Comparison of ENCODE assay signal across 25 cellular contexts in genomic region chr4:40582413-40582812, GRCh38. TPM values are rescaled to one million over a fixed set of nuclear protein-coding genes. Genes with fewer than 3 reads are reported as not detected.
"Had no signal": no experiment of that assay in that cellular context is flagged by ENCODE, and none has a peak within 500 bp of the region (broad histone marks: within the 10 kb centered on the region; RNA-seq: fewer than 3 reads in every experiment).

No MANE protein-coding gene starts in this region.

- H3K27ac ChIP-seq: brain microvascular endothelial cell, coronary artery, sigmoid colon, uterus had no signal

- DNase-seq: activated CD4-positive, alpha-beta T cell treated with anti-CD3 and anti-CD28 coated beads for 4 hours; activated CD4-positive, alpha-beta T cell treated with anti-CD3 and anti-CD28 coated beads, Interleukin-2, amount 50 U/mL, for 4 hours; activated CD8-positive, alpha-beta memory T cell treated with anti-CD3 and anti-CD28 coated beads for 24 hours; activated effector memory CD4-positive, alpha-beta T cell treated with anti-CD3 and anti-CD28 coated beads, Interleukin-2, amount 50 U/mL, for 16 hours; activated naive CD4-positive, alpha-beta T cell treated with anti-CD3 and anti-CD28 coated beads for 36 hours; activated naive CD8-positive, alpha-beta T cell treated with anti-CD3 and anti-CD28 coated beads, Interleukin-2, amount 10 ng/mL, durations not matched to agents 7 days and 5 days; amniotic stem cell; brain microvascular endothelial cell; effector memory CD8-positive, alpha-beta T cell; head of caudate nucleus; hippocampal formation; midbrain; naive thymus-derived CD4-positive, alpha-beta T cell; retina; sigmoid colon; small intestine; stimulated activated CD4-positive, alpha-beta T cell treated with anti-CD3 and anti-CD28 coated beads, Interleukin-4, amount 100 ng/mL, for 24 hours; stimulated activated naive CD8-positive, alpha-beta T cell treated with anti-CD3 and anti-CD28 coated beads, Interleukin-15, amount 100 ng/mL, for 72 hours; substantia nigra; uterus had no signal

- H3K27me3 ChIP-seq: sigmoid colon, uterus had no signal

- H3K9me3 ChIP-seq: sigmoid colon, uterus had no signal

- H3K9me3 Mint-ChIP-seq: activated naive CD4-positive, alpha-beta T cell treated with anti-CD3 and anti-CD28 coated beads for 36 hours; activated naive CD8-positive, alpha-beta T cell treated with anti-CD3 and anti-CD28 coated beads, Interleukin-2, amount 10 ng/mL, durations not matched to agents 7 days and 5 days; effector memory CD8-positive, alpha-beta T cell; naive thymus-derived CD4-positive, alpha-beta T cell; stimulated activated naive CD8-positive, alpha-beta T cell treated with anti-CD3 and anti-CD28 coated beads, Interleukin-15, amount 100 ng/mL, for 72 hours; type B pancreatic cell had no signal

- H3K27me3 Mint-ChIP-seq: progenitor cell of endocrine pancreas; stimulated activated memory B cell treated with anti-CD40 and anti-IgM and Interleukin-4, amounts not matched to agents 10 μg/mL and 1 μg/mL and 100 μg/mL, for 72 hours; type B pancreatic cell had no signal

- H3K36me3 ChIP-seq: brain microvascular endothelial cell, sigmoid colon, uterus had no signal

- H3K27ac Mint-ChIP-seq: activated naive CD4-positive, alpha-beta T cell treated with anti-CD3 and anti-CD28 coated beads for 36 hours; activated naive CD8-positive, alpha-beta T cell treated with anti-CD3 and anti-CD28 coated beads, Interleukin-2, amount 10 ng/mL, durations not matched to agents 7 days and 5 days; effector memory CD8-positive, alpha-beta T cell; naive thymus-derived CD4-positive, alpha-beta T cell; stimulated activated memory B cell treated with anti-CD40 and anti-IgM and Interleukin-4, amounts not matched to agents 10 μg/mL and 1 μg/mL and 100 μg/mL, for 72 hours had no signal

- H3K4me3 Mint-ChIP-seq: activated naive CD4-positive, alpha-beta T cell treated with anti-CD3 and anti-CD28 coated beads for 36 hours; activated naive CD8-positive, alpha-beta T cell treated with anti-CD3 and anti-CD28 coated beads, Interleukin-2, amount 10 ng/mL, durations not matched to agents 7 days and 5 days; effector memory CD8-positive, alpha-beta T cell; naive thymus-derived CD4-positive, alpha-beta T cell; stimulated activated memory B cell treated with anti-CD40 and anti-IgM and Interleukin-4, amounts not matched to agents 10 μg/mL and 1 μg/mL and 100 μg/mL, for 72 hours; stimulated activated naive CD8-positive, alpha-beta T cell treated with anti-CD3 and anti-CD28 coated beads, Interleukin-15, amount 100 ng/mL, for 72 hours; type B pancreatic cell had no signal

- H3K36me3 Mint-ChIP-seq: activated naive CD8-positive, alpha-beta T cell treated with anti-CD3 and anti-CD28 coated beads, Interleukin-2, amount 10 ng/mL, durations not matched to agents 7 days and 5 days had no signal

- H3K4me3 ChIP-seq: coronary artery, sigmoid colon, uterus had no signal

- ATAC-seq: effector memory CD8-positive, alpha-beta T cell; naive thymus-derived CD4-positive, alpha-beta T cell; stimulated activated memory B cell treated with anti-CD40 and anti-IgM and Interleukin-4, amounts not matched to agents 10 μg/mL and 1 μg/mL and 100 μg/mL, for 72 hours; stimulated activated naive CD8-positive, alpha-beta T cell treated with anti-CD3 and anti-CD28 coated beads, Interleukin-15, amount 100 ng/mL, for 72 hours had no signal

- H3K4me1 ChIP-seq: sigmoid colon, uterus had no signal

RNA-seq across cellular contexts. Expression of gene RBM47, which starts 47.3 kb away (rescaled TPM):
- total RNA-seq: endothelial cell of umbilical vein had no signal
